ENCODE assay signal across 1 cellular context in genomic region chr11:118662401-118663271, GRCh38.
TF ChIP-seq lines count a peak whose summit lies in the region.

No MANE protein-coding gene starts in this region.

TF ChIP-seq in HCT116, 20 proteins besides CTCF, POLR2A, EP300 and RAD21 (continued from another document):
- TF ChIP-seq REST (IDR thresholded peaks at IDR 0.05; ENCODE audit: low read depth) (no peak), ELF1 (IDR thresholded peaks at IDR 0.05; ENCODE audit: borderline replicate concordance, low read depth) (no peak), POLR2AphosphoS5 (IDR thresholded peaks at IDR 0.05; ENCODE audit: low read depth, low read length) (no peak), TCF7L2 (IDR thresholded peaks at IDR 0.05; ENCODE audit: borderline replicate concordance, extremely low read depth, insufficient read depth, insufficient read length) (no peak), EZH2 (IDR thresholded peaks at IDR 0.05) (no peak)
